In genomic region chr7:110573862-110574528, GRCh38 we compare ENCODE assay signal across 12 cellular contexts.
DNase-seq lines count a peak whose midpoint lies in the region; ATAC-seq, FAIRE-seq and TF ChIP-seq lines count a peak whose summit lies in the region.
"Had no signal": no experiment of that assay in that cellular context is flagged by ENCODE, and none has a peak within 500 bp of the region (broad histone marks: within the 10 kb centered on the region; RNA-seq: fewer than 3 reads in every experiment).

No MANE protein-coding gene starts in this region.

- no peaks in the 10 kb centered on the region for H3K79me2 ChIP-seq in K562 (ENCODE audit: control insufficient read depth, insufficient read depth, low read length)

- BruUV-seq in K562 (replicated peaks; lab: Mats Ljungman, UMichigan) = no TSS peak

- H3K9me3 ChIP-seq in K562 (replicated peaks; ENCODE audit: control insufficient read depth, insufficient read depth, low read depth, low read length) (no peaks in the 10 kb centered on the region), ascending aorta (no peaks in the 10 kb centered on the region), thyroid gland (no peaks in the 10 kb centered on the region)

- intact Hi-C loops in K562 (cut with micrococcal nuclease) (no loop called here), ascending aorta (cut with DNase I) (no loop called here), thyroid gland (cut with DNase I) (no loop called here)

- no peak for TF ChIP-seq EP300 in K562 (IDR thresholded peaks at IDR 0.05; ENCODE audit: low read length)

- no peak for TF ChIP-seq POLR2A in K562 (conservative IDR thresholded peaks at IDR 0.05)
- TF ChIP-seq POLR2A in thyroid gland (IDR thresholded peaks at IDR 0.05) = no peak

- H3K4me1 ChIP-seq in K562 (replicated peaks in 1 of 2; ENCODE audit: control insufficient read depth in 2 of 2, insufficient read depth in 2 of 2, low read length in 2 of 2) = no peaks in the 10 kb centered on the region
- H3K4me1 ChIP-seq in ascending aorta = no peaks in the 10 kb centered on the region
- no peaks in the 10 kb centered on the region for H3K4me1 ChIP-seq in thyroid gland

- POLR2A ChIA-PET in K562 (lab: Yijun Ruan, JAX) = interaction anchor here (0.6 kb wide), 1 partner anchor 10 kb away, joined by 4 read pairs; no protein-coding TSS in a partner anchor

- no peaks in the 10 kb centered on the region for H4K20me1 ChIP-seq in K562 (replicated peaks; ENCODE audit: control insufficient read depth, insufficient read depth, low read length)

- WGBS in K562 (ENCODE audit: insufficient coverage, low coverage, missing lambda C conversion rate) = under 1% methylated on average over 6 of the region's 6 CpGs
- 77% methylated on average over 6 of the region's 6 CpGs for WGBS in thyroid gland, 2 donors

- TF ChIP-seq RAD21 in K562 (CRISPR knock-in tag; conservative IDR thresholded peaks at IDR 0.05 in 1 of 2, IDR thresholded peaks at IDR 0.05 in 1 of 2) = no peak

- DNase-seq in DMS 273 treated with DMSO at 0.1 percent for 48 hours (lab: John Stamatoyannopoulos, UW) (peak; percentile 37), LHCN-M2 (ENCODE audit: low read depth) (peak; percentile 5), K562 (ENCODE audit: extremely low read depth in 1 of 4, low spot score in 3 of 4) (peak in 1 of 4 experiments; percentile 5), kidney glomerular epithelial cell (lab: John Stamatoyannopoulos, UW) (peak; percentile 89), frontal cortex (ENCODE audit: low spot score in 2 of 2) (no peak), ascending aorta (ENCODE audit: low spot score in 2 of 2) (no peak), thyroid gland (no peak)
- DNase-seq: activated CD8-positive, alpha-beta T cell treated with anti-CD3 and anti-CD28 coated beads for 36 hours; CD8-positive, alpha-beta T cell; effector memory CD4-positive, alpha-beta T cell had no signal

- H3K36me3 ChIP-seq in K562 (ENCODE audit: control insufficient read depth, insufficient read depth, low read length) (no peaks in the 10 kb centered on the region), ascending aorta (no peaks in the 10 kb centered on the region), thyroid gland (no peaks in the 10 kb centered on the region)

- in situ Hi-C loops in K562 (cut with MboI) = no loop called here

- peak; percentile 74 for ATAC-seq in K562
- ATAC-seq in GM18520 (IDR thresholded peaks at IDR 0.05; ENCODE audit: unreplicated experiment) = no peak
- ATAC-seq: activated CD8-positive, alpha-beta T cell treated with anti-CD3 and anti-CD28 coated beads for 36 hours; activated naive CD4-positive, alpha-beta T cell treated with anti-CD3 and anti-CD28 coated beads, Interleukin-2, amount 50 U/mL, for 72 hours; CD8-positive, alpha-beta T cell had no signal

- no peak overlapping the region for H3K9ac ChIP-seq in K562 (ENCODE audit: insufficient read depth in 1 of 2, low read depth in 2 of 2, low read length in 2 of 2)

- H3K9me1 ChIP-seq in K562 (ENCODE audit: control insufficient read depth, insufficient read depth, low read length) = no peaks in the 10 kb centered on the region

- no peak overlapping the region for H3K4me2 ChIP-seq in K562 (ENCODE audit: insufficient read depth, low read length)

- TF ChIP-seq CTCF in K562 (IDR thresholded peaks at IDR 0.05 in 2 of 3, conservative IDR thresholded peaks at IDR 0.05 in 1 of 3; ENCODE audit: insufficient read depth in 2 of 3, low read depth in 1 of 3, low read length in 3 of 3) (no peak), ascending aorta (IDR thresholded peaks at IDR 0.05) (no peak), thyroid gland (IDR thresholded peaks at IDR 0.05) (no peak)

- H3K4me3 ChIP-seq in K562 (no peak overlapping the region), ascending aorta (no peak overlapping the region), thyroid gland (replicated peaks in 1 of 3) (no peak overlapping the region)

- CTCF ChIA-PET in K562 (lab: Yijun Ruan, JAX; ENCODE audit: low intra/inter-chr PET ratio) = no interaction called here

- peak overlapping the region; percentile 21; the same call in 1 of the 2 replicates for H2AFZ ChIP-seq in K562 (ENCODE audit: low read depth, low read length)

- no peak for FAIRE-seq in K562 (lab: Jason Lieb, UNC)
- no peak for FAIRE-seq in frontal cortex (lab: Jason Lieb, UNC)

- no peaks in the 10 kb centered on the region for H3K27me3 ChIP-seq in K562 (ENCODE audit: control insufficient read depth in 2 of 2, insufficient read depth in 2 of 2, low read length in 2 of 2)
- H3K27me3 ChIP-seq in ascending aorta = no peaks in the 10 kb centered on the region
- H3K27me3 ChIP-seq in thyroid gland = no peaks in the 10 kb centered on the region

- no peak overlapping the region; the same call in 2 of the 3 replicates for H3K27ac ChIP-seq in K562 (ENCODE audit: extremely low read depth, low read depth, low read length)
- no peak overlapping the region for H3K27ac ChIP-seq in ascending aorta
- no peak overlapping the region for H3K27ac ChIP-seq in thyroid gland

TF ChIP-seq in K562, 482 proteins besides CTCF, POLR2A, EP300 and RAD21:
- TF ChIP-seq ETS2 (tag; IDR thresholded peaks at IDR 0.05; ENCODE audit: borderline replicate concordance, poor library complexity, severe bottlenecking) = no peak
- TF ChIP-seq JUND (IDR thresholded peaks at IDR 0.05; ENCODE audit: borderline replicate concordance, low read depth, low read length) = no peak; the same call in 1 of the 2 replicates
- TF ChIP-seq JUND (tag; IDR thresholded peaks at IDR 0.05; ENCODE audit: borderline replicate concordance, low read depth, low read length) = peak; percentile 48; the same call in 1 of the 3 replicates
- peak; percentile 66 for TF ChIP-seq ZNF316 (IDR thresholded peaks at IDR 0.05)
- 0 out of 2 replicates have a peak, but pooled peaks have one; percentile 2 for TF ChIP-seq MAFF (IDR thresholded peaks at IDR 0.05; ENCODE audit: low read length)
- no peak for TF ChIP-seq KDM1A (IDR thresholded peaks at IDR 0.05)
- TF ChIP-seq ZNF444 (CRISPR knock-in tag; IDR thresholded peaks at IDR 0.05) = no peak
- no peak for TF ChIP-seq ZNF766 (CRISPR knock-in tag; conservative IDR thresholded peaks at IDR 0.05)
- peak; percentile 51 for TF ChIP-seq ATF3 (IDR thresholded peaks at IDR 0.05)
- TF ChIP-seq ATF3 (CRISPR knock-in tag; conservative IDR thresholded peaks at IDR 0.05) = no peak
- TF ChIP-seq GABPA (tag; conservative IDR thresholded peaks at IDR 0.05; ENCODE audit: low read depth) = 0 out of 2 replicates have a peak, but pooled peaks have one; percentile 15
- no peak for TF ChIP-seq CBX8 (IDR thresholded peaks at IDR 0.05; ENCODE audit: borderline replicate concordance, extremely low read depth, low read depth, low read length, poor library complexity, severe bottlenecking)
- TF ChIP-seq U2AF2 (optimal IDR thresholded peaks at IDR 0.05; ENCODE audit: low read depth, low read length) = no peak
- TF ChIP-seq MAFG (tag; conservative IDR thresholded peaks at IDR 0.05) = 0 out of 2 replicates have a peak, but pooled peaks have one; percentile 30
- peak; percentile 72 for TF ChIP-seq C11orf30 (IDR thresholded peaks at IDR 0.05; ENCODE audit: low read depth)
- TF ChIP-seq NFE2 (IDR thresholded peaks at IDR 0.05; ENCODE audit: low read depth) = peak; percentile 77
- TF ChIP-seq MEIS2 (IDR thresholded peaks at IDR 0.05; ENCODE audit: partially characterized antibody) = no peak

Comparison
In these comparisons a context has a peak if more than half of its experiments do, and no peak if none do; other contexts are left out.
1. DNase-seq: peak in DMS 273 treated with DMSO at 0.1 percent for 48 hours (single experiment), LHCN-M2 (single experiment) and kidney glomerular epithelial cell (single experiment); none in frontal cortex (0 of 2), ascending aorta (0 of 2) and thyroid gland (0 of 2).